In the genomic region with DNA sequence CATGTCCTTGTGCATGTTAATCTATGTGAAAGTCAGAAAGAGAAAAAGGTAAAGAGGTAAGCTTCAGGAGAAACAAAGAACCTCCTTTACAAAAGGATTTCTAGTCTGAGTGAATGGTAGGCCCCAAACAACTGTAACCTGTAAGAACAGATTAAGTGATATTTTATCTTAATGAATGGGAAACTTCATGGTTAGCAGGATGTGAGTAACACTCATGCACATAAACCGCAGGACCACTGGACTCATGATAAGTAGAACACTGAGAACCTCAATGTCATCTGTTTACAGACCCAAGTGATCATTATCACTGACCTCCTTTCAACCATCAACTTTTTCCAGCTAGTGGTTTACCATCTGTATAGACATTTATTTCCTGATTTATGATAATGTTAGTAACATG, we compare ENCODE assay signal across 14 cellular contexts. TPM values are rescaled to one million over a fixed set of nuclear protein-coding genes. Genes with fewer than 3 reads are reported as not detected.
A peak's percentile ranks its signal among the peaks of the same experiment; 100 is the strongest.
DNase-seq lines count a peak whose midpoint lies in the region; ATAC-seq and TF ChIP-seq lines count a peak whose summit lies in the region.
"Had no signal": no experiment of that assay in that cellular context is flagged by ENCODE, and none has a peak within 500 bp of the region (broad histone marks: within the 10 kb centered on the region; RNA-seq: fewer than 3 reads in every experiment).

No MANE protein-coding gene starts in this region.

- H3K27me3 ChIP-seq in esophagus squamous epithelium (no peaks in the 10 kb centered on the region), upper lobe of left lung (no peaks in the 10 kb centered on the region)
- H3K27me3 ChIP-seq: breast epithelium, testis had no signal

- H3K4me3 ChIP-seq in retinal pigment epithelial cell (ENCODE audit: low read length), result no peak overlapping the region
- H3K4me3 ChIP-seq in esophagus squamous epithelium, result no peak overlapping the region
- no peak overlapping the region for H3K4me3 ChIP-seq in upper lobe of left lung
- H3K4me3 ChIP-seq: breast epithelium, testis had no signal

- peak; percentile 92 for DNase-seq in H4 (ENCODE audit: low spot score)
- DNase-seq in OCI-M1 (lab: John Stamatoyannopoulos, UW), result peak; percentile 94
- peak; percentile 27 for DNase-seq in dermis blood vessel endothelial cell
- DNase-seq in retinal pigment epithelial cell (ENCODE audit: low read depth), result peak; percentile 75
- no peak for DNase-seq in esophagus squamous epithelium (lab: John Stamatoyannopoulos, UW)
- DNase-seq in upper lobe of left lung, result no peak
- DNase-seq in stimulated activated CD4-positive, alpha-beta T cell treated with anti-CD3 and anti-CD28 coated beads, Interleukin-4, amount 100 ng/mL, for 24 hours, result no peak
- DNase-seq: activated CD4-positive, alpha-beta T cell treated with anti-CD3 and anti-CD28 coated beads, Interleukin-2, amount 10 ng/mL, durations not matched to agents 24 days and 14 days; hippocampal formation; NCI-H2107; testis had no signal

- TF ChIP-seq POLR2A in esophagus squamous epithelium (IDR thresholded peaks at IDR 0.05), result no peak
- TF ChIP-seq POLR2A in upper lobe of left lung (IDR thresholded peaks at IDR 0.05), result no peak

- 50% methylated on average over 1 of the region's 1 CpG for WGBS in esophagus squamous epithelium, 2 donors
- 29 to 50% methylated on average over 1 of the region's 1 CpG for WGBS in upper lobe of left lung, 2 donors

- TF ChIP-seq EP300 in upper lobe of left lung (IDR thresholded peaks at IDR 0.05), result no peak

- no peak for TF ChIP-seq CTCF in retinal pigment epithelial cell (conservative IDR thresholded peaks at IDR 0.05; ENCODE audit: low read depth, low read length)
- TF ChIP-seq CTCF in esophagus squamous epithelium (IDR thresholded peaks at IDR 0.05), result no peak
- TF ChIP-seq CTCF in upper lobe of left lung (IDR thresholded peaks at IDR 0.05), result no peak

- no peaks in the 10 kb centered on the region for H3K4me1 ChIP-seq in esophagus squamous epithelium
- H3K4me1 ChIP-seq in upper lobe of left lung, result no peaks in the 10 kb centered on the region
- H3K4me1 ChIP-seq: breast epithelium, testis had no signal

- intact Hi-C loops in esophagus squamous epithelium (cut with DNase I), result no loop called here

- H3K27ac ChIP-seq in esophagus squamous epithelium, result no peak overlapping the region
- no peak overlapping the region for H3K27ac ChIP-seq in upper lobe of left lung
- H3K27ac ChIP-seq: breast epithelium, KMS-11, testis had no signal

- H3K9me3 ChIP-seq in esophagus squamous epithelium, result no peaks in the 10 kb centered on the region
- no peaks in the 10 kb centered on the region for H3K9me3 ChIP-seq in upper lobe of left lung
- H3K9me3 ChIP-seq: breast epithelium, testis had no signal

- ATAC-seq in upper lobe of left lung (ENCODE audit: low FRiP score in 2 of 2), result no peak

- no peaks in the 10 kb centered on the region for H3K36me3 ChIP-seq in esophagus squamous epithelium
- H3K36me3 ChIP-seq in upper lobe of left lung, result no peaks in the 10 kb centered on the region
- H3K36me3 ChIP-seq: breast epithelium had no signal

RNA-seq across cellular contexts. Expression of gene OR8G5, which starts 19.9 kb away (rescaled TPM):
- not detected in 2 replicates for total RNA-seq in H4 (2014; rRNA removed; shearing (Covaris generic))
- total RNA-seq in dermis blood vessel endothelial cell (not detected in 2 replicates), esophagus squamous epithelium (not detected), upper lobe of left lung (under 1 TPM in 1 of 6 donors, not detected in 5; 0.64 TPM)
- total RNA-seq: activated CD4-positive, alpha-beta T cell treated with anti-CD3 and anti-CD28 coated beads, Interleukin-2, amount 10 ng/mL, durations not matched to agents 24 days and 14 days; breast epithelium; liver had no signal

RNA-seq across cellular contexts. Expression of gene OR8G1, which starts 35.2 kb away (rescaled TPM):
- not detected in 2 replicates for total RNA-seq in H4 (2014; rRNA removed; shearing (Covaris generic))
- total RNA-seq in dermis blood vessel endothelial cell, result not detected in 2 replicates
- total RNA-seq in esophagus squamous epithelium, result not detected
- total RNA-seq in upper lobe of left lung, result not detected
- total RNA-seq: activated CD4-positive, alpha-beta T cell treated with anti-CD3 and anti-CD28 coated beads, Interleukin-2, amount 10 ng/mL, durations not matched to agents 24 days and 14 days; breast epithelium; liver had no signal

RNA-seq across cellular contexts. Expression of gene OR8D1, which starts 37.7 kb away (rescaled TPM):
- not detected in 2 replicates for total RNA-seq in H4 (2014; rRNA removed; shearing (Covaris generic))
- total RNA-seq in dermis blood vessel endothelial cell (not detected in 2 replicates), esophagus squamous epithelium (not detected), upper lobe of left lung (not detected)
- total RNA-seq: activated CD4-positive, alpha-beta T cell treated with anti-CD3 and anti-CD28 coated beads, Interleukin-2, amount 10 ng/mL, durations not matched to agents 24 days and 14 days; breast epithelium; liver; testis had no signal

RNA-seq across cellular contexts. Expression of gene OR8D2, which starts 43.9 kb away (rescaled TPM):
- not detected in 2 replicates for total RNA-seq in H4 (2014; rRNA removed; shearing (Covaris generic))
- total RNA-seq in dermis blood vessel endothelial cell (not detected in 2 replicates), esophagus squamous epithelium (not detected), upper lobe of left lung (not detected)
- total RNA-seq: activated CD4-positive, alpha-beta T cell treated with anti-CD3 and anti-CD28 coated beads, Interleukin-2, amount 10 ng/mL, durations not matched to agents 24 days and 14 days; breast epithelium; liver; testis had no signal

Comparison
In these comparisons a context has a peak if more than half of its experiments do, and no peak if none do; other contexts are left out.
1. DNase-seq: peak in H4 (single experiment), OCI-M1 (single experiment), dermis blood vessel endothelial cell (single experiment) and retinal pigment epithelial cell (single experiment); none in esophagus squamous epithelium (single experiment), upper lobe of left lung (0 of 2) and stimulated activated CD4-positive, alpha-beta T cell treated with anti-CD3 and anti-CD28 coated beads, Interleukin-4, amount 100 ng/mL, for 24 hours (single experiment).